14 cellular contexts compared by ENCODE assay signal in the genomic region with DNA sequence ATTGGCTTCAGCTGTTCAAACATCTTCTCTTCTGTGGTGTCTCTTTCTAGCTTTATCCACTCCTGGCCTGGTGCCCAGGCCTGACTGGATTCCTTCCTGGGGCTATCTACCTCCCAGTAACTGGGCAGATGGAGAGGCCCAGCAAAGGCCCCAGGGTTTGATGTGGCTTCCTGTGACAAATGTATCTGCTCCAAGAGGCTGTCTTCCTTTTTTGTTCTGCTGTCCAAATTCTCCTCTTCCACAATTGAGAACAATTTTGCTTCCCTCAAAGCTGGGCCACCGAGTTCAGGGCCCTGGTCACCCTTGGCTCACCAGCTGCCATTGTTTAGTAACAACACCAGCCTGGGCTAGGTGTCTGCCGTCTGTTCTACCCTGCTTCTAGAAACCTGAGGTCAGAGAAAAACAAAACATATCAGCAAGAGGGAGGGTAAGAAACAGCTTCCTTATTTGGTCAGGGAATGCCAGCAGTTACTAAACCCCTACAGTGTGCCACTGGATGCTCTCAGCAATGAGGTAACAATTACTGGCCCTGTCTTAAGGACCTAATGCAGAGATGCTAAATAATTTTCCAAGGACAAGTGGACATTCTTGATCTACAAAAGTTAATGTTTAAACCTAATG. TPM values are rescaled to one million over a fixed set of nuclear protein-coding genes. Genes with fewer than 3 reads are reported as not detected.
DNase-seq lines count a peak whose midpoint lies in the region; ATAC-seq and TF ChIP-seq lines count a peak whose summit lies in the region.
"Had no signal": no experiment of that assay in that cellular context is flagged by ENCODE, and none has a peak within 500 bp of the region (broad histone marks: within the 10 kb centered on the region; RNA-seq: fewer than 3 reads in every experiment).

No MANE protein-coding gene starts in this region.

- no peaks in the 10 kb centered on the region for H3F3A ChIP-seq in PC-3 (ENCODE audit: low read length, unreplicated experiment)

- no peaks in the 10 kb centered on the region for H3K36me3 ChIP-seq in PC-3 (ENCODE audit: low read depth, low read length)
- H3K36me3 ChIP-seq in upper lobe of left lung = no peaks in the 10 kb centered on the region

- H4K20me1 ChIP-seq in PC-3 (ENCODE audit: low read length) = no peaks in the 10 kb centered on the region

- H3K27ac ChIP-seq in PC-3 (ENCODE audit: low read length) (no peak overlapping the region), upper lobe of left lung (no peak overlapping the region)

- no peaks in the 10 kb centered on the region for H3K9me3 ChIP-seq in PC-3 (ENCODE audit: low read length)
- H3K9me3 ChIP-seq in upper lobe of left lung = no peaks in the 10 kb centered on the region
- H3K9me3 ChIP-seq: mucosa of descending colon had no signal

- POLR2A ChIA-PET in PC-3 (lab: Charles Lee; ENCODE audit: unreplicated experiment) = no interaction called here

- no peak for TF ChIP-seq POLR2A in upper lobe of left lung (IDR thresholded peaks at IDR 0.05)

- H3K4me2 ChIP-seq in PC-3 (ENCODE audit: low read length) = peak overlapping the region; percentile 11; the same call in 1 of the 2 replicates

- TF ChIP-seq CTCF in PC-3 (conservative IDR thresholded peaks at IDR 0.05; ENCODE audit: low read depth, low read length) (no peak), upper lobe of left lung (IDR thresholded peaks at IDR 0.05) (no peak)

- no peak overlapping the region for H3K4me3 ChIP-seq in PC-3 (ENCODE audit: low read length)
- H3K4me3 ChIP-seq in upper lobe of left lung = no peak overlapping the region
- H3K4me3 ChIP-seq: mucosa of descending colon had no signal

- H3K9ac ChIP-seq in PC-3 (ENCODE audit: low read length) = no peak overlapping the region

- no peak for TF ChIP-seq EP300 in upper lobe of left lung (IDR thresholded peaks at IDR 0.05)

- H2AFZ ChIP-seq in PC-3 (ENCODE audit: low read length) = no peak overlapping the region

- H3K27me3 ChIP-seq in PC-3 (ENCODE audit: low read length) (no peaks in the 10 kb centered on the region), upper lobe of left lung (peaks cover 0 to 2% (median 0%) of the 10 kb centered on the region in 4 donors)

- 40 to 42% methylated on average over 2 of the region's 2 CpGs for WGBS in upper lobe of left lung, 2 donors

- no peaks in the 10 kb centered on the region for H3K79me2 ChIP-seq in PC-3 (ENCODE audit: low read length)

- intact Hi-C loops in PC-3 (cut with micrococcal nuclease) = no loop called here
- intact Hi-C loops in head of caudate nucleus (cut with DNase I) = no loop called here

- no TSS peak for BruUV-seq in PC-3 (replicated peaks; lab: Mats Ljungman, UMichigan)

- H3K4me1 ChIP-seq in PC-3 (ENCODE audit: insufficient read depth, low read length) = peaks cover 16% of the 10 kb centered on the region
- no peaks in the 10 kb centered on the region for H3K4me1 ChIP-seq in upper lobe of left lung

- ATAC-seq in PC-3 = peak; percentile 33; the same call in 1 of the 2 replicates
- ATAC-seq in esophagus mucosa = peak; percentile 21
- ATAC-seq in GM19463 (IDR thresholded peaks at IDR 0.05; ENCODE audit: unreplicated experiment) = no peak
- ATAC-seq in upper lobe of left lung (ENCODE audit: low FRiP score in 2 of 2) = no peak
- ATAC-seq: mucosa of descending colon, T-cell had no signal

- H3K9me2 ChIP-seq in PC-3 (replicated peaks; ENCODE audit: low read length) = no peaks in the 10 kb centered on the region

- peak; percentile 34 for DNase-seq in A172 (ENCODE audit: low spot score)
- DNase-seq in ELR (ENCODE audit: low read depth) = peak; percentile 42
- DNase-seq in PC-3 = peak; percentile 73
- DNase-seq in head of caudate nucleus = no peak
- no peak for DNase-seq in upper lobe of left lung
- DNase-seq in NCI-H1436 treated with DMSO at 0.1 percent for 48 hours (lab: John Stamatoyannopoulos, UW) = no peak
- DNase-seq: DMS79, mucosa of descending colon, NCI-H1048, T-cell had no signal

- CTCF ChIA-PET in PC-3 (lab: Charles Lee) = no interaction called here

RNA-seq across cellular contexts. Expression of a gene that starts 3.9 kb away (rescaled TPM):
- not detected in 2 replicates for total RNA-seq in A172 (2014; rRNA removed; shearing (Covaris generic))
- total RNA-seq in PC-3 (2014; rRNA removed) = not detected in 2 replicates
- 2.1 TPM for total RNA-seq in esophagus mucosa
- 1 to 10 TPM in 1 of 6 donors, under 1 TPM in 1, not detected in 4; 0.30 to 2.1 TPM for total RNA-seq in upper lobe of left lung
- total RNA-seq: fibroblast of lung, mucosa of descending colon had no signal

RNA-seq across cellular contexts. Expression of a gene that starts 20.2 kb away (rescaled TPM):
- total RNA-seq in A172 (2014; rRNA removed; shearing (Covaris generic)) = not detected in 2 replicates
- total RNA-seq in PC-3 (2014; rRNA removed) (not detected in 2 replicates), esophagus mucosa (not detected), upper lobe of left lung (not detected)
- total RNA-seq: fibroblast of lung, mucosa of descending colon, subcutaneous adipose tissue, T-cell had no signal

RNA-seq across cellular contexts. Expression of a gene that starts 44.1 kb away (rescaled TPM):
- total RNA-seq in A172 (2014; rRNA removed; shearing (Covaris generic)) = 1.3 and 4.4 TPM in 2 replicates
- 5.5 and 7.0 TPM in 2 replicates for total RNA-seq in PC-3 (2014; rRNA removed)
- total RNA-seq in esophagus mucosa = 7.7 TPM
- 100 to 1,000 TPM in 1 of 6 donors, 10 to 100 TPM in 5; 13.2 to 171 (median 34.8) TPM for total RNA-seq in upper lobe of left lung

RNA-seq across cellular contexts. Expression of a gene that starts 46.1 kb away (rescaled TPM):
- 8.2 and 13.3 TPM in 2 replicates for total RNA-seq in A172 (2014; rRNA removed; shearing (Covaris generic))
- total RNA-seq in PC-3 (2014; rRNA removed) = 9.8 and 16.1 TPM in 2 replicates
- 6.8 TPM for total RNA-seq in esophagus mucosa
- total RNA-seq in upper lobe of left lung = 100 to 1,000 TPM; 163 to 418 (median 191) TPM

Comparison
In these comparisons a context has a peak if more than half of its experiments do, and no peak if none do; other contexts are left out.
1. DNase-seq: peak in A172 (single experiment), ELR (single experiment) and PC-3 (single experiment); none in head of caudate nucleus (0 of 42), upper lobe of left lung (0 of 2) and NCI-H1436 treated with DMSO at 0.1 percent for 48 hours (single experiment).
2. ATAC-seq: peak in PC-3 (single experiment) and esophagus mucosa (single experiment); none in GM19463 (single experiment) and upper lobe of left lung (0 of 2).